2 cellular contexts compared by ENCODE assay signal in the genomic region with DNA sequence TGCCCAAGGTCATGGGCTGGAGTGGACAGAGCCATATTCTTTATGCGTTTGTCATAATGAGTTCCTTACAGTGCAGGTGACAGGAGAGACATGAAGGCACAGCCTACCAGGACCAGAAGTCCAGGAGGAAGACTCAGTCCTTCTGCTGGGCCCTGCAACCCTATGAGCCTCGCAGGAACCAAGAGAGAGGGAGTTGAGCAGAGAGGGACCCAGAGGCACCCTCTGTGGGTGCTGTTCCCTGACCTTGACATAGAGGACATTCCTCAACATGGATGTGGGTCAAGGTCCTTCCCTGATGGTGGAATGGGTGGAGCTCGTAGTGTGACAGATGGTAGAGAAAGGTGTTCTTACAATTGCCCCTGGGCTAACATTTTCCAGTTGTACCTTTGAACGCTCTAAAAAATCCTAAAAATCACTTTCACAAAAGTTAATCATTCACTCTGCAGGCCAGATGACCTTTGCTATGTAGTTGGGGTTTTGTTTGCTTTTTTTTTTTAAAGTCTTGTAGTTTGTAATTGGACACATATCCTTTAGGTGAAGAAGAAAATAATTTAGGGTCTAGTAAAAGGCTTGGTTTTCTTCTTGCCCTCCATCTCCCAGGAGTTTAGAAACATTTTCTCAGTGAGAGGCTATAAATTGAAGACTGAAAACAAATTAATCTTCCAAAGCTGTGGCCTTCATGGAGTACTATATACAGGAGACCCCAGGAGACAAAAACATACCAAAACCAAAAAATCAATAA.
TF ChIP-seq lines count a peak whose summit lies in the region.

No MANE protein-coding gene starts in this region.

TF ChIP-seq in GM12878, 131 proteins besides CTCF, POLR2A, EP300 and RAD21 (continued from another document):
- TF ChIP-seq, protein P1, sequence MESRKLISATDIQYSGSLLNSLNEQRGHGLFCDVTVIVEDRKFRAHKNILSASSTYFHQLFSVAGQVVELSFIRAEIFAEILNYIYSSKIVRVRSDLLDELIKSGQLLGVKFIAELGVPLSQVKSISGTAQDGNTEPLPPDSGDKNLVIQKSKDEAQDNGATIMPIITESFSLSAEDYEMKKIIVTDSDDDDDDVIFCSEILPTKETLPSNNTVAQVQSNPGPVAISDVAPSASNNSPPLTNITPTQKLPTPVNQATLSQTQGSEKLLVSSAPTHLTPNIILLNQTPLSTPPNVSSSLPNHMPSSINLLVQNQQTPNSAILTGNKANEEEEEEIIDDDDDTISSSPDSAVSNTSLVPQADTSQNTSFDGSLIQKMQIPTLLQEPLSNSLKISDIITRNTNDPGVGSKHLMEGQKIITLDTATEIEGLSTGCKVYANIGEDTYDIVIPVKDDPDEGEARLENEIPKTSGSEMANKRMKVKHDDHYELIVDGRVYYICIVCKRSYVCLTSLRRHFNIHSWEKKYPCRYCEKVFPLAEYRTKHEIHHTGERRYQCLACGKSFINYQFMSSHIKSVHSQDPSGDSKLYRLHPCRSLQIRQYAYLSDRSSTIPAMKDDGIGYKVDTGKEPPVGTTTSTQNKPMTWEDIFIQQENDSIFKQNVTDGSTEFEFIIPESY (IDR thresholded peaks at IDR 0.05): no peak

TF ChIP-seq in HepG2, 621 proteins besides CTCF, POLR2A, EP300 and RAD21 (continued from another document and continues in another):
- TF ChIP-seq, protein P2, sequence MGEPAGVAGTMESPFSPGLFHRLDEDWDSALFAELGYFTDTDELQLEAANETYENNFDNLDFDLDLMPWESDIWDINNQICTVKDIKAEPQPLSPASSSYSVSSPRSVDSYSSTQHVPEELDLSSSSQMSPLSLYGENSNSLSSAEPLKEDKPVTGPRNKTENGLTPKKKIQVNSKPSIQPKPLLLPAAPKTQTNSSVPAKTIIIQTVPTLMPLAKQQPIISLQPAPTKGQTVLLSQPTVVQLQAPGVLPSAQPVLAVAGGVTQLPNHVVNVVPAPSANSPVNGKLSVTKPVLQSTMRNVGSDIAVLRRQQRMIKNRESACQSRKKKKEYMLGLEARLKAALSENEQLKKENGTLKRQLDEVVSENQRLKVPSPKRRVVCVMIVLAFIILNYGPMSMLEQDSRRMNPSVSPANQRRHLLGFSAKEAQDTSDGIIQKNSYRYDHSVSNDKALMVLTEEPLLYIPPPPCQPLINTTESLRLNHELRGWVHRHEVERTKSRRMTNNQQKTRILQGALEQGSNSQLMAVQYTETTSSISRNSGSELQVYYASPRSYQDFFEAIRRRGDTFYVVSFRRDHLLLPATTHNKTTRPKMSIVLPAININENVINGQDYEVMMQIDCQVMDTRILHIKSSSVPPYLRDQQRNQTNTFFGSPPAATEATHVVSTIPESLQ (CRISPR knock-in tag; conservative IDR thresholded peaks at IDR 0.05): no peak
- no peak for TF ChIP-seq ZBTB3 (CRISPR knock-in tag; IDR thresholded peaks at IDR 0.05; ENCODE audit: borderline replicate concordance, low read depth)
- TF ChIP-seq ELF3 (CRISPR knock-in tag; IDR thresholded peaks at IDR 0.05): peak; percentile 65; the same call in 1 of the 2 replicates
- TF ChIP-seq ZNF530 (CRISPR knock-in tag; IDR thresholded peaks at IDR 0.05; ENCODE audit: low read depth): no peak
- TF ChIP-seq, protein P3, sequence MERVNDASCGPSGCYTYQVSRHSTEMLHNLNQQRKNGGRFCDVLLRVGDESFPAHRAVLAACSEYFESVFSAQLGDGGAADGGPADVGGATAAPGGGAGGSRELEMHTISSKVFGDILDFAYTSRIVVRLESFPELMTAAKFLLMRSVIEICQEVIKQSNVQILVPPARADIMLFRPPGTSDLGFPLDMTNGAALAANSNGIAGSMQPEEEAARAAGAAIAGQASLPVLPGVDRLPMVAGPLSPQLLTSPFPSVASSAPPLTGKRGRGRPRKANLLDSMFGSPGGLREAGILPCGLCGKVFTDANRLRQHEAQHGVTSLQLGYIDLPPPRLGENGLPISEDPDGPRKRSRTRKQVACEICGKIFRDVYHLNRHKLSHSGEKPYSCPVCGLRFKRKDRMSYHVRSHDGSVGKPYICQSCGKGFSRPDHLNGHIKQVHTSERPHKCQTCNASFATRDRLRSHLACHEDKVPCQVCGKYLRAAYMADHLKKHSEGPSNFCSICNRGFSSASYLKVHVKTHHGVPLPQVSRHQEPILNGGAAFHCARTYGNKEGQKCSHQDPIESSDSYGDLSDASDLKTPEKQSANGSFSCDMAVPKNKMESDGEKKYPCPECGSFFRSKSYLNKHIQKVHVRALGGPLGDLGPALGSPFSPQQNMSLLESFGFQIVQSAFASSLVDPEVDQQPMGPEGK (CRISPR knock-in tag; IDR thresholded peaks at IDR 0.05): peak; percentile 81
- TF ChIP-seq MEIS1 (CRISPR knock-in tag; IDR thresholded peaks at IDR 0.05; ENCODE audit: borderline replicate concordance): 0 out of 2 replicates have a peak, but pooled peaks have one; percentile 73
- no peak for TF ChIP-seq ZBTB7A (CRISPR knock-in tag; IDR thresholded peaks at IDR 0.05)
- TF ChIP-seq MBNL3 (CRISPR knock-in tag; conservative IDR thresholded peaks at IDR 0.05): no peak
- no peak for TF ChIP-seq CEBPZ (IDR thresholded peaks at IDR 0.05; ENCODE audit: low read length)
- TF ChIP-seq LCORL (IDR thresholded peaks at IDR 0.05): peak; percentile 96
- peak; percentile 94 for TF ChIP-seq LCORL (CRISPR knock-in tag; IDR thresholded peaks at IDR 0.05)
- no peak for TF ChIP-seq TP53 (CRISPR knock-in tag; conservative IDR thresholded peaks at IDR 0.05)
- no peak for TF ChIP-seq GLMP (CRISPR knock-in tag; IDR thresholded peaks at IDR 0.05; ENCODE audit: borderline replicate concordance)
- TF ChIP-seq GTF2F1 (IDR thresholded peaks at IDR 0.05; ENCODE audit: low read length): no peak
- TF ChIP-seq NR0B2 (CRISPR knock-in tag; IDR thresholded peaks at IDR 0.05): no peak
- TF ChIP-seq IKZF4 (CRISPR knock-in tag; IDR thresholded peaks at IDR 0.05; ENCODE audit: borderline replicate concordance, low read depth, not compliant biosample characterization): no peak
- no peak for TF ChIP-seq ZNF580 (CRISPR knock-in tag; IDR thresholded peaks at IDR 0.05; ENCODE audit: borderline replicate concordance, low read depth)
- no peak for TF ChIP-seq DMTF1 (CRISPR knock-in tag; IDR thresholded peaks at IDR 0.05)
- TF ChIP-seq ZNF83 (CRISPR knock-in tag; IDR thresholded peaks at IDR 0.05; ENCODE audit: borderline replicate concordance): no peak
- no peak for TF ChIP-seq STAT6 (CRISPR knock-in tag; IDR thresholded peaks at IDR 0.05; ENCODE audit: borderline replicate concordance)
- peak; percentile 95 for TF ChIP-seq HNF1B (CRISPR knock-in tag; IDR thresholded peaks at IDR 0.05)
- TF ChIP-seq NR2C2 (CRISPR knock-in tag; IDR thresholded peaks at IDR 0.05; ENCODE audit: borderline replicate concordance): peak; percentile 74; the same call in 1 of the 2 replicates
- no peak for TF ChIP-seq ZNF589 (CRISPR knock-in tag; conservative IDR thresholded peaks at IDR 0.05)
- no peak for TF ChIP-seq ZNF460 (CRISPR knock-in tag; IDR thresholded peaks at IDR 0.05; ENCODE audit: borderline replicate concordance)
- TF ChIP-seq NFYB (CRISPR knock-in tag; IDR thresholded peaks at IDR 0.05): no peak
- TF ChIP-seq SNRNP70 (IDR thresholded peaks at IDR 0.05; ENCODE audit: low read depth, low read length): no peak
- TF ChIP-seq ZNF746 (CRISPR knock-in tag; IDR thresholded peaks at IDR 0.05): no peak
- TF ChIP-seq TFAP4 (IDR thresholded peaks at IDR 0.05; ENCODE audit: borderline replicate concordance, low read depth): peak; percentile 67; the same call in 1 of the 2 replicates
- no peak for TF ChIP-seq GPN1 (CRISPR knock-in tag; IDR thresholded peaks at IDR 0.05; ENCODE audit: borderline replicate concordance)
- no peak for TF ChIP-seq SPEN (CRISPR knock-in tag; IDR thresholded peaks at IDR 0.05; ENCODE audit: low read depth)
- no peak for TF ChIP-seq SALL2 (CRISPR knock-in tag; IDR thresholded peaks at IDR 0.05)
- TF ChIP-seq ZFP1 (CRISPR knock-in tag; IDR thresholded peaks at IDR 0.05): 0 out of 2 replicates have a peak, but pooled peaks have one; percentile 26
- no peak for TF ChIP-seq FOXM1 (CRISPR knock-in tag; IDR thresholded peaks at IDR 0.05)
